ENCODE assay signal across 8 cellular contexts in the genomic region with DNA sequence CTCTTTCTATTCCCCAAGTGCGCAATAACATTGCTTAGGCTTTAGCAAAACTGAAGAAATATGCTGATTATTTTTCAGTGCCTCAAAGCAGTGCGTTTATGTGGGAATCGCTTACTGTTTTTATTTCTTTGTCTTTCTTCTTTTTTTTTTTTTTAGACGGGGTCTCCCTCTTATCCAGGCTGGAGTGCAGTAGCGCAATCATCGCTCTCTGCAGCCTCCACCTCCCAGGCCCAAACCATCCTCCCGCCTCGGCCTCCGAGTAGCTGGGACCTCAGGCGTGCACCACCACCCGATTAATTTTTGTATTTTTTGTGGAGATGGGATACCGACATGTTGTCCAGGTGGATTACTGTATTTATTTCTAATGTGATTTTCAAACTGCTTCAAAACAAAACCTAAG. TPM values are rescaled to one million over a fixed set of nuclear protein-coding genes. Genes with fewer than 3 reads are reported as not detected.
DNase-seq lines count a peak whose midpoint lies in the region; ATAC-seq and TF ChIP-seq lines count a peak whose summit lies in the region.

No MANE protein-coding gene starts in this region.

- peaks cover 0 to 24% of the 10 kb centered on the region in 2 donors for H3K36me3 ChIP-seq in left lung
- peaks cover 5% of the 10 kb centered on the region for H3K36me3 ChIP-seq in thymus (ENCODE audit: control insufficient read depth, insufficient read depth)

- 95% methylated on average over 12 of the region's 12 CpGs for WGBS in thymus

- peaks cover 11% of the 10 kb centered on the region for H3K36me3 Mint-ChIP-seq in activated naive CD4-positive, alpha-beta T cell treated with anti-CD3 and anti-CD28 coated beads for 36 hours (ENCODE audit: low read depth)
- peaks cover 7% of the 10 kb centered on the region for H3K36me3 Mint-ChIP-seq in activated naive CD8-positive, alpha-beta T cell treated with anti-CD3 and anti-CD28 coated beads, Interleukin-2, amount 10 ng/mL, durations not matched to agents 7 days and 5 days

- POLR2A ChIA-PET in activated naive CD8-positive, alpha-beta T cell treated with anti-CD3 and anti-CD28 coated beads, Interleukin-2, amount 10 ng/mL, durations not matched to agents 7 days and 5 days (lab: Charles Lee) = interaction anchor here (0.6 to 3.7 kb wide), 10 partner anchors 14 to 759 kb away, joined by 3 to 42 read pairs (median 4); partner anchors contain the start of genes EIF3A and SFXN4

- CTCF ChIA-PET in activated naive CD4-positive, alpha-beta T cell treated with anti-CD3 and anti-CD28 coated beads for 36 hours (lab: Charles Lee) = interaction anchor here (1.4 kb wide), 1 partner anchor 11 kb away, joined by 4 read pairs; no protein-coding TSS in a partner anchor

- no peaks in the 10 kb centered on the region for H3K27me3 Mint-ChIP-seq in activated naive CD4-positive, alpha-beta T cell treated with anti-CD3 and anti-CD28 coated beads for 36 hours (ENCODE audit: low read depth)
- peaks cover 9% of the 10 kb centered on the region for H3K27me3 Mint-ChIP-seq in activated naive CD8-positive, alpha-beta T cell treated with anti-CD3 and anti-CD28 coated beads, Interleukin-2, amount 10 ng/mL, durations not matched to agents 7 days and 5 days

- H3K9me3 Mint-ChIP-seq in activated naive CD4-positive, alpha-beta T cell treated with anti-CD3 and anti-CD28 coated beads for 36 hours = no peaks in the 10 kb centered on the region
- no peaks in the 10 kb centered on the region for H3K9me3 Mint-ChIP-seq in activated naive CD8-positive, alpha-beta T cell treated with anti-CD3 and anti-CD28 coated beads, Interleukin-2, amount 10 ng/mL, durations not matched to agents 7 days and 5 days

- no peak for TF ChIP-seq CTCF in left lung (IDR thresholded peaks at IDR 0.05)

- peak overlapping the region; percentile 72 for H3K4me3 Mint-ChIP-seq in activated naive CD4-positive, alpha-beta T cell treated with anti-CD3 and anti-CD28 coated beads for 36 hours
- peak overlapping the region; percentile 81 for H3K4me3 Mint-ChIP-seq in activated naive CD8-positive, alpha-beta T cell treated with anti-CD3 and anti-CD28 coated beads, Interleukin-2, amount 10 ng/mL, durations not matched to agents 7 days and 5 days

- no peak overlapping the region for H3K27ac ChIP-seq in left lung
- H3K27ac ChIP-seq in thymus (ENCODE audit: low read depth) = no peak overlapping the region

- ATAC-seq in activated naive CD8-positive, alpha-beta T cell treated with anti-CD3 and anti-CD28 coated beads, Interleukin-2, amount 10 ng/mL, durations not matched to agents 7 days and 5 days (ENCODE audit: low read depth) = no peak
- no peak for ATAC-seq in left lung

- H3K4me1 ChIP-seq in left lung (peaks cover 10 to 41% of the 10 kb centered on the region in 2 donors), thymus (ENCODE audit: control insufficient read depth, insufficient read depth, low read length) (peaks cover 7% of the 10 kb centered on the region)

- intact Hi-C loops in activated naive CD4-positive, alpha-beta T cell treated with anti-CD3 and anti-CD28 coated beads for 36 hours (cut with micrococcal nuclease) = loop anchor here (1.0 to 2.0 kb wide), 2 partner anchors 10 to 74 kb away; no protein-coding TSS in a partner anchor
- intact Hi-C loops in left lung (cut with DNase I) = no loop called here

- no peaks in the 10 kb centered on the region for H3K9me3 ChIP-seq in left lung
- H3K9me3 ChIP-seq in thymus (ENCODE audit: control insufficient read depth) = no peaks in the 10 kb centered on the region

- no peak for DNase-seq in activated naive CD4-positive, alpha-beta T cell treated with anti-CD3 and anti-CD28 coated beads for 36 hours
- no peak for DNase-seq in activated naive CD4-positive, alpha-beta T cell treated with anti-CD3 and anti-CD28 coated beads, Interleukin-2, amount 50 U/mL, for 16 hours
- no peak for DNase-seq in activated naive CD8-positive, alpha-beta T cell treated with anti-CD3 and anti-CD28 coated beads, Interleukin-2, amount 10 ng/mL, durations not matched to agents 7 days and 5 days
- no peak for DNase-seq in left lung
- no peak for DNase-seq in stimulated activated CD4-positive, alpha-beta T cell treated with anti-CD3 and anti-CD28 coated beads, Interleukin-2, amount 100 ng/mL, for 48 hours
- DNase-seq in NCI-H1417 treated with DMSO at 0.1 percent for 48 hours (lab: John Stamatoyannopoulos, UW) = no peak
- DNase-seq in NK-92 treated with Interleukin-12 subunit alpha and Interleukin-12 subunit beta, amount 100 ng/mL, for 24 hours (lab: John Stamatoyannopoulos, UW) = no peak

- H3K27ac Mint-ChIP-seq in activated naive CD4-positive, alpha-beta T cell treated with anti-CD3 and anti-CD28 coated beads for 36 hours = no peak overlapping the region
- no peak overlapping the region for H3K27ac Mint-ChIP-seq in activated naive CD8-positive, alpha-beta T cell treated with anti-CD3 and anti-CD28 coated beads, Interleukin-2, amount 10 ng/mL, durations not matched to agents 7 days and 5 days

- H3K27me3 ChIP-seq in left lung (no peaks in the 10 kb centered on the region), thymus (ENCODE audit: control insufficient read depth, insufficient read depth) (no peaks in the 10 kb centered on the region)

- peaks cover 6% of the 10 kb centered on the region for H3K4me1 Mint-ChIP-seq in activated naive CD4-positive, alpha-beta T cell treated with anti-CD3 and anti-CD28 coated beads for 36 hours (ENCODE audit: low read depth)
- H3K4me1 Mint-ChIP-seq in activated naive CD8-positive, alpha-beta T cell treated with anti-CD3 and anti-CD28 coated beads, Interleukin-2, amount 10 ng/mL, durations not matched to agents 7 days and 5 days = peaks cover 9% of the 10 kb centered on the region

- H3K4me3 ChIP-seq in left lung = peak overlapping the region; percentile 78 to 82
- H3K4me3 ChIP-seq in thymus (ENCODE audit: low read length) = peak overlapping the region; percentile 87

RNA-seq across cellular contexts. Expression of gene DENND10, which starts 1.2 kb away (rescaled TPM):
- total RNA-seq in activated naive CD4-positive, alpha-beta T cell treated with anti-CD3 and anti-CD28 coated beads for 36 hours = 10 to 100 TPM; 16.9 to 17.6 TPM
- 10 to 100 TPM; 38.8 to 43.1 TPM for total RNA-seq in activated naive CD8-positive, alpha-beta T cell treated with anti-CD3 and anti-CD28 coated beads, Interleukin-2, amount 10 ng/mL, durations not matched to agents 7 days and 5 days
- 10 to 100 TPM; 34.2 to 37.4 TPM for total RNA-seq in left lung
- polyA plus RNA-seq in thymus = 24.8 TPM

RNA-seq across cellular contexts. Expression of gene EIF3A, which starts 24.5 kb away (rescaled TPM):
- 100 to 1,000 TPM; 113 to 120 TPM for total RNA-seq in activated naive CD4-positive, alpha-beta T cell treated with anti-CD3 and anti-CD28 coated beads for 36 hours
- 100 to 1,000 TPM; 105 to 111 TPM for total RNA-seq in activated naive CD8-positive, alpha-beta T cell treated with anti-CD3 and anti-CD28 coated beads, Interleukin-2, amount 10 ng/mL, durations not matched to agents 7 days and 5 days
- 100 to 1,000 TPM in 1 of 2 donors, 10 to 100 TPM in 1; 89.1 to 113 TPM for total RNA-seq in left lung
- polyA plus RNA-seq in thymus = 41.2 TPM
